ENCODE assay signal across 26 cellular contexts in the genomic region with DNA sequence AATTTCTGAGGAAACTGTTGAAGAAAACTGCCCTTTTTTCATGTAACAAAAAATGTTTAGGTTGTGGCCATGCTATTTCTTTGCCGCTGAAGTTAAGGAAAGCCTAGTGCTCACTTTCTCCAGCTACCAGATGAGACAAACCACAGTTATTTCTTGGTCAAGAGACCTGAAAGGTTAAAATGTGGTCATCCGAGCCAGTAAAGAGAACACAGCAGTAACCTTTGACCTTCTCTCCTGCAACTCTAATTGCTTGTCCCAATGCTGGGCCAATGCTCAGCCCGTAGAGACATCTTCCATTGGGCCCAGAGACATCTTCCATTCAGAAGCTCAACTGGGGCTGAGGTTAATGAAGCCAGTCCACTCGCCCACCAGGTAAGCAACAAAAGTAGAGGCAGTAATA.
"Had no signal": no experiment of that assay in that cellular context is flagged by ENCODE, and none has a peak within 500 bp of the region (broad histone marks: within the 10 kb centered on the region; RNA-seq: fewer than 3 reads in every experiment).

No MANE protein-coding gene starts in this region.

- H3K27me3 Mint-ChIP-seq: type B pancreatic cell had no signal

- H3K27me3 ChIP-seq: breast epithelium, hepatocyte, vagina had no signal

- H3K27ac Mint-ChIP-seq: activated naive CD8-positive, alpha-beta T cell treated with anti-CD3 and anti-CD28 coated beads for 36 hours; immature natural killer cell; memory B cell; naive B cell; T-helper 1 cell treated with Interleukin-12 subunit alpha and Interleukin-12 subunit beta and Interleukin-4 antibody, amounts not matched to agents 30 μg/mL and 1 μg/mL, for 36 hours; type B pancreatic cell had no signal

- H3K4me1 ChIP-seq: breast epithelium, vagina had no signal

- H3K4me2 ChIP-seq: hepatocyte had no signal

- H3K36me3 Mint-ChIP-seq: activated naive CD8-positive, alpha-beta T cell treated with anti-CD3 and anti-CD28 coated beads for 36 hours; immature natural killer cell; memory B cell; naive B cell; type B pancreatic cell had no signal

- DNase-seq: activated CD4-positive, alpha-beta T cell treated with anti-CD3 and anti-CD28 coated beads for 4 hours; activated CD4-positive, alpha-beta T cell treated with anti-CD3 and anti-CD28 coated beads, Interleukin-2, amount 50 U/mL, for 48 hours; activated CD4-positive, CD25-positive, alpha-beta regulatory T cell; activated naive CD4-positive, alpha-beta T cell treated with Interleukin-2 at 50 U/mL for 16 hours; activated naive CD8-positive, alpha-beta T cell treated with anti-CD3 and anti-CD28 coated beads for 36 hours; activated T-cell treated with anti-CD3 and anti-CD28 coated beads, Interleukin-2, amount 50 U/mL, for 48 hours; amniotic stem cell; cortex of kidney; foreskin melanocyte; glutamatergic neuron; immature natural killer cell; naive B cell; retina; stimulated activated CD4-positive, alpha-beta T cell treated with anti-CD3 and anti-CD28 coated beads, Interleukin-4, amount 100 ng/mL, for 1 hour; stimulated activated naive CD4-positive, alpha-beta T cell; T1000 had no signal

- H3K4me3 ChIP-seq: breast epithelium, hepatocyte, thoracic aorta, vagina had no signal

- H3K4me1 Mint-ChIP-seq: activated naive CD8-positive, alpha-beta T cell treated with anti-CD3 and anti-CD28 coated beads for 36 hours; central memory CD8-positive, alpha-beta T cell; immature natural killer cell; memory B cell; naive B cell had no signal

- H3K9me3 Mint-ChIP-seq: activated naive CD8-positive, alpha-beta T cell treated with anti-CD3 and anti-CD28 coated beads for 36 hours; central memory CD8-positive, alpha-beta T cell; immature natural killer cell; memory B cell; type B pancreatic cell had no signal

- H3K27ac ChIP-seq: breast epithelium, epithelial cell of prostate, hepatocyte, thoracic aorta, vagina had no signal

- H3K36me3 ChIP-seq: breast epithelium, thoracic aorta, vagina had no signal

- H2AFZ ChIP-seq: hepatocyte had no signal

- H3K4me3 Mint-ChIP-seq: activated naive CD8-positive, alpha-beta T cell treated with anti-CD3 and anti-CD28 coated beads for 36 hours; central memory CD8-positive, alpha-beta T cell; immature natural killer cell; memory B cell; naive B cell; neural crest cell; T-helper 1 cell treated with Interleukin-12 subunit alpha and Interleukin-12 subunit beta and Interleukin-4 antibody, amounts not matched to agents 30 μg/mL and 1 μg/mL, for 36 hours; type B pancreatic cell had no signal

- H3K79me2 ChIP-seq: hepatocyte had no signal

- H3K9me3 ChIP-seq: breast epithelium, thoracic aorta, vagina had no signal
